1 cellular context compared by ENCODE assay signal in genomic region chr3:32106132-32106928, GRCh38.
A peak's percentile ranks its signal among the peaks of the same experiment; 100 is the strongest.
TF ChIP-seq lines count a peak whose summit lies in the region.

Gene GPD1L, plus strand, starts transcription at chr3:32106620. Its CDS starts 92 bp downstream, at chr3:32106712.

TF ChIP-seq in K562, 482 proteins besides CTCF, POLR2A, EP300 and RAD21 (continued from another document and continues in another):
- no peak for TF ChIP-seq E2F5 (CRISPR knock-in tag; IDR thresholded peaks at IDR 0.05)
- TF ChIP-seq SNRNP70 (optimal IDR thresholded peaks at IDR 0.05; ENCODE audit: low read depth, low read length): no peak
- TF ChIP-seq E2F4 (CRISPR knock-in tag; IDR thresholded peaks at IDR 0.05; ENCODE audit: low read depth): no peak
- TF ChIP-seq CREB3L1 (IDR thresholded peaks at IDR 0.05; ENCODE audit: borderline replicate concordance, low read depth): peak; percentile 87
- TF ChIP-seq ZNF518B (CRISPR knock-in tag; IDR thresholded peaks at IDR 0.05): no peak
- 0 out of 2 replicates have a peak, but pooled peaks have one; percentile 27 for TF ChIP-seq ZBTB40 (IDR thresholded peaks at IDR 0.05)
- TF ChIP-seq ZBTB40 (CRISPR knock-in tag; IDR thresholded peaks at IDR 0.05): no peak
- TF ChIP-seq SRSF7 (optimal IDR thresholded peaks at IDR 0.05; ENCODE audit: low read depth, low read length): no peak
- TF ChIP-seq HBP1 (CRISPR knock-in tag; IDR thresholded peaks at IDR 0.05): no peak
- no peak for TF ChIP-seq GTF2A2 (tag; IDR thresholded peaks at IDR 0.05)
- TF ChIP-seq DLX4 (CRISPR knock-in tag; IDR thresholded peaks at IDR 0.05): no peak
- peak; percentile 37; the same call in 1 of the 2 replicates for TF ChIP-seq MITF (IDR thresholded peaks at IDR 0.05)
- TF ChIP-seq SAP30 (IDR thresholded peaks at IDR 0.05; ENCODE audit: borderline replicate concordance, insufficient read depth, low read depth, low read length, poor library complexity, severe bottlenecking): peak; percentile 43
- no peak for TF ChIP-seq HLTF (IDR thresholded peaks at IDR 0.05)
- TF ChIP-seq ZC3H4 (CRISPR knock-in tag; IDR thresholded peaks at IDR 0.05; ENCODE audit: borderline replicate concordance): no peak
- TF ChIP-seq ZNF551 (CRISPR knock-in tag; IDR thresholded peaks at IDR 0.05): no peak
- TF ChIP-seq ZBED1 (IDR thresholded peaks at IDR 0.05): no peak
- no peak for TF ChIP-seq HDAC3 (IDR thresholded peaks at IDR 0.05; ENCODE audit: borderline replicate concordance, partially characterized antibody)
- no peak for TF ChIP-seq UBTF (IDR thresholded peaks at IDR 0.05; ENCODE audit: borderline replicate concordance in 1 of 2, low read depth in 2 of 2, low read length in 2 of 2)
- TF ChIP-seq MCM3 (IDR thresholded peaks at IDR 0.05): no peak
- TF ChIP-seq PHF8 (IDR thresholded peaks at IDR 0.05; ENCODE audit: borderline replicate concordance, low read length): peak; percentile 62; the same call in 1 of the 2 replicates
- TF ChIP-seq SMARCA5 (IDR thresholded peaks at IDR 0.05): no peak
- no peak for TF ChIP-seq NFE2L1 (tag; IDR thresholded peaks at IDR 0.05; ENCODE audit: borderline replicate concordance, low read depth)
- no peak for TF ChIP-seq U2AF1 (optimal IDR thresholded peaks at IDR 0.05; ENCODE audit: low read depth, low read length)
- peak; percentile 73 for TF ChIP-seq MEIS2 (IDR thresholded peaks at IDR 0.05; ENCODE audit: partially characterized antibody)
- peak; percentile 65 for TF ChIP-seq CCNT2 (IDR thresholded peaks at IDR 0.05; ENCODE audit: borderline replicate concordance, extremely low read depth, insufficient read length, low read depth, low read length)
- TF ChIP-seq ZFPM2 (CRISPR knock-in tag; IDR thresholded peaks at IDR 0.05): no peak
- no peak for TF ChIP-seq KHSRP (IDR thresholded peaks at IDR 0.05)
- TF ChIP-seq CEBPG (CRISPR knock-in tag; IDR thresholded peaks at IDR 0.05): no peak
- TF ChIP-seq CEBPG (tag; conservative IDR thresholded peaks at IDR 0.05 in 1 of 2, IDR thresholded peaks at IDR 0.05 in 1 of 2): no peak
- TF ChIP-seq YBX1 (IDR thresholded peaks at IDR 0.05): no peak
- TF ChIP-seq TARDBP (IDR thresholded peaks at IDR 0.05): no peak
- TF ChIP-seq FUS (optimal IDR thresholded peaks at IDR 0.05; ENCODE audit: low read depth, low read length): no peak
